Comparison of ENCODE assay signal across 13 cellular contexts in the genomic region with DNA sequence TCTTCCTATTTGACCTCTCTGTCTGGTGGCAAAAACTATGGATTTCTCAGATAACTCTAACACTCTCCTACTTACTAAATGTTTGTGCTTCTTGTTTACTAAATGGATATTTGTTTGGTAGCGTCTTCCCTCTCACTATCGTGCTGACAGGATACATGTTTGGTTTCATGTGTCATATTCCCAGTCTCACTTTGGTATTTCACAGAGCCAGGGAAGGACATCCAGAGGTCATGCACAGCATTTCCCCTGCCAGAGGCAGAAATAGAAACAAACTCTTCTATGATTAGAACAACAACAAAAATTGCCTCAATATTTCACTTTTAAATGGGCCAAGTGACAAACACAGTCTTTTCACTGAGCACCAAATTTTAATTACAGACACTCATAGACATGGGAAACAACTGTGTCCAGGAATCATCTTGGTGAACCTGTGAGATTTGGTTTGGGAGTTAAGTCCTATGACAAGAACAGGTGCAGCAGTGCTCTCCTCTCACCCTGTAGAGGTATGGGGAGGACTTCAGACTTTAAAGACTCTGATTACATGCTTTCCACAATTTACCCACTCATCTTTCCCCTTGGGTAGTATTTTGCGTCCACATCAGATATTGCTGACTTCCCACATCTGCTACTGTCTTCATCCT. TPM values are rescaled to one million over a fixed set of nuclear protein-coding genes. Genes with fewer than 3 reads are reported as not detected.
A peak's percentile ranks its signal among the peaks of the same experiment; 100 is the strongest.
DNase-seq lines count a peak whose midpoint lies in the region; ATAC-seq and TF ChIP-seq lines count a peak whose summit lies in the region.
"Had no signal": no experiment of that assay in that cellular context is flagged by ENCODE, and none has a peak within 500 bp of the region (broad histone marks: within the 10 kb centered on the region; RNA-seq: fewer than 3 reads in every experiment).

No MANE protein-coding gene starts in this region.

- no peaks in the 10 kb centered on the region for H3K36me3 ChIP-seq in CD8-positive, alpha-beta T cell (ENCODE audit: insufficient read depth, low read length)
- H3K36me3 ChIP-seq in SU-DHL-6 (ENCODE audit: low read length) (no peaks in the 10 kb centered on the region), tibial nerve (no peaks in the 10 kb centered on the region)
- H3K36me3 ChIP-seq: WERI-Rb-1 had no signal

- H3K4me1 ChIP-seq in CD8-positive, alpha-beta T cell (ENCODE audit: insufficient read depth, low read length), result peaks cover 3% of the 10 kb centered on the region
- peaks cover 0 to 28% (median 7%) of the 10 kb centered on the region in 4 donors for H3K4me1 ChIP-seq in tibial nerve

- no peaks in the 10 kb centered on the region for H3K27me3 ChIP-seq in CD8-positive, alpha-beta T cell (ENCODE audit: insufficient read depth, low read length)
- H3K27me3 ChIP-seq in SU-DHL-6 (ENCODE audit: low read length) (no peaks in the 10 kb centered on the region), tibial nerve (no peaks in the 10 kb centered on the region)

- no peak for ATAC-seq in CD8-positive, alpha-beta T cell
- no peak for ATAC-seq in GM21529 (IDR thresholded peaks at IDR 0.05; ENCODE audit: unreplicated experiment)

- H2AFZ ChIP-seq in SU-DHL-6 (ENCODE audit: low read depth, low read length, severe bottlenecking), result no peak overlapping the region

- H3K9me2 ChIP-seq in SU-DHL-6 (replicated peaks; ENCODE audit: insufficient read depth, low read length), result no peaks in the 10 kb centered on the region

- no peaks in the 10 kb centered on the region for H3K9me3 Mint-ChIP-seq in CD8-positive, alpha-beta T cell
- no peaks in the 10 kb centered on the region for H3K9me3 Mint-ChIP-seq in nephron

- CTCF ChIA-PET in CD8-positive, alpha-beta T cell (lab: Charles Lee), result interaction anchor here (0.7 to 2.6 kb wide), 4 partner anchors 9 to 143 kb away, joined by 3 to 13 read pairs (median 6); no protein-coding TSS in a partner anchor

- H3K79me2 ChIP-seq in SU-DHL-6 (ENCODE audit: insufficient read depth, low read length), result no peaks in the 10 kb centered on the region

- TF ChIP-seq EP300 in tibial nerve (IDR thresholded peaks at IDR 0.05), result peak in 1 of 2 donors; percentile 13

- peak overlapping the region; percentile 31; the same call in 1 of the 2 replicates for H3K9ac ChIP-seq in SU-DHL-6 (ENCODE audit: low read length)

- H3K4me1 Mint-ChIP-seq in CD8-positive, alpha-beta T cell (ENCODE audit: low read depth), result peaks cover 30% of the 10 kb centered on the region
- H3K4me1 Mint-ChIP-seq in nephron, result peaks cover 41% of the 10 kb centered on the region

- DNase-seq in CD8-positive, alpha-beta T cell, result no peak
- peak; percentile 30 for DNase-seq in fibroblast of villous mesenchyme (ENCODE audit: low read depth)
- DNase-seq in NCI-H2107 treated with DMSO at 0.1 percent for 48 hours (lab: John Stamatoyannopoulos, UW; ENCODE audit: unreplicated experiment), result no peak
- DNase-seq in NCI-H146 (lab: John Stamatoyannopoulos, UW), result no peak
- DNase-seq in tibial nerve (ENCODE audit: low spot score in 2 of 2), result no peak
- DNase-seq: activated gamma-delta T cell treated with Interleukin-2 at 50 U/mL for 16 hours; NCI-H82; stimulated activated CD4-positive, alpha-beta T cell treated with anti-CD3 and anti-CD28 coated beads, Interleukin-4, amount 100 ng/mL, for 1 hour; stimulated activated naive CD4-positive, alpha-beta T cell treated with Interleukin-2 at 50 U/mL for 16 hours; WERI-Rb-1 had no signal

- no peak for TF ChIP-seq CTCF in CD8-positive, alpha-beta T cell (IDR thresholded peaks at IDR 0.05)
- TF ChIP-seq CTCF in SU-DHL-6 (IDR thresholded peaks at IDR 0.05; ENCODE audit: insufficient read depth, low read length, poor library complexity, severe bottlenecking), result no peak
- TF ChIP-seq CTCF in fibroblast of villous mesenchyme (IDR thresholded peaks at IDR 0.05; ENCODE audit: insufficient read depth, low read depth, low read length), result no peak
- TF ChIP-seq CTCF in nephron (IDR thresholded peaks at IDR 0.05; ENCODE audit: unreplicated experiment in 3 of 3), result no peak
- TF ChIP-seq CTCF in tibial nerve (IDR thresholded peaks at IDR 0.05), result no peak

- H3K27ac Mint-ChIP-seq in CD8-positive, alpha-beta T cell, result peak overlapping the region; percentile 29
- H3K27ac Mint-ChIP-seq in nephron, result peak overlapping the region in 2 of 3 experiments; percentile 27 to 39

- H4K20me1 ChIP-seq in SU-DHL-6 (ENCODE audit: low read depth, low read length), result no peaks in the 10 kb centered on the region

- no peak overlapping the region for H3K4me3 ChIP-seq in CD8-positive, alpha-beta T cell (ENCODE audit: low read depth, low read length)
- H3K4me3 ChIP-seq in SU-DHL-6 (ENCODE audit: insufficient read depth, low read length, poor library complexity, severe bottlenecking) (no peak overlapping the region), fibroblast of villous mesenchyme (ENCODE audit: low read depth, low read length) (no peak overlapping the region), tibial nerve (no peak overlapping the region)

- no peaks in the 10 kb centered on the region for H3K27me3 Mint-ChIP-seq in CD8-positive, alpha-beta T cell (ENCODE audit: low read depth)
- H3K27me3 Mint-ChIP-seq in nephron (ENCODE audit: low read depth), result no peaks in the 10 kb centered on the region

- POLR2A ChIA-PET in CD8-positive, alpha-beta T cell (lab: Charles Lee), result no interaction called here

- H3K9me3 ChIP-seq in CD8-positive, alpha-beta T cell (ENCODE audit: low read length), result no peaks in the 10 kb centered on the region
- H3K9me3 ChIP-seq in SU-DHL-6 (ENCODE audit: insufficient read depth, low read length) (no peaks in the 10 kb centered on the region), tibial nerve (no peaks in the 10 kb centered on the region)

- WGBS in tibial nerve, 2 donors, result 40 to 42% methylated on average over 3 of the region's 3 CpGs

- no peak for TF ChIP-seq POLR2A in tibial nerve (IDR thresholded peaks at IDR 0.05)

- intact Hi-C loops in CD8-positive, alpha-beta T cell (cut with DNase I, micrococcal nuclease), result loop anchor here in 1 of 2 experiments (5.0 kb wide), 1 partner anchor 34 kb away; no protein-coding TSS in a partner anchor

- H3K27ac ChIP-seq in CD8-positive, alpha-beta T cell (ENCODE audit: low read depth, low read length), result no peak overlapping the region
- H3K27ac ChIP-seq in SU-DHL-6 (ENCODE audit: low read depth, low read length) (peak overlapping the region; percentile 59; the same call in 1 of the 2 replicates), tibial nerve (peak overlapping the region in 2 of 4 donors; percentile 3 to 47)
- H3K27ac ChIP-seq: WERI-Rb-1 had no signal

- no peak overlapping the region for H3K4me3 Mint-ChIP-seq in CD8-positive, alpha-beta T cell
- no peak overlapping the region for H3K4me3 Mint-ChIP-seq in nephron

- no peaks in the 10 kb centered on the region for H3K36me3 Mint-ChIP-seq in CD8-positive, alpha-beta T cell
- H3K36me3 Mint-ChIP-seq in nephron (ENCODE audit: low read depth), result no peaks in the 10 kb centered on the region

- peak overlapping the region; percentile 45 for H3K4me2 ChIP-seq in SU-DHL-6 (ENCODE audit: low read depth, low read length, poor library complexity, severe bottlenecking)

- no peaks in the 10 kb centered on the region for H3F3A ChIP-seq in SU-DHL-6 (ENCODE audit: insufficient read depth)

RNA-seq across cellular contexts. Expression of gene TXLNB, which starts 40.3 kb away (rescaled TPM):
- total RNA-seq in CD8-positive, alpha-beta T cell, result under 1 TPM; 0.22 to 0.72 TPM
- total RNA-seq in fibroblast of villous mesenchyme (under 0.01 and 0.32 TPM in 2 replicates), tibial nerve (under 1 TPM; under 0.01 to 0.63 (median 0.26) TPM)
